18 cellular contexts compared by ENCODE assay signal in the genomic region with DNA sequence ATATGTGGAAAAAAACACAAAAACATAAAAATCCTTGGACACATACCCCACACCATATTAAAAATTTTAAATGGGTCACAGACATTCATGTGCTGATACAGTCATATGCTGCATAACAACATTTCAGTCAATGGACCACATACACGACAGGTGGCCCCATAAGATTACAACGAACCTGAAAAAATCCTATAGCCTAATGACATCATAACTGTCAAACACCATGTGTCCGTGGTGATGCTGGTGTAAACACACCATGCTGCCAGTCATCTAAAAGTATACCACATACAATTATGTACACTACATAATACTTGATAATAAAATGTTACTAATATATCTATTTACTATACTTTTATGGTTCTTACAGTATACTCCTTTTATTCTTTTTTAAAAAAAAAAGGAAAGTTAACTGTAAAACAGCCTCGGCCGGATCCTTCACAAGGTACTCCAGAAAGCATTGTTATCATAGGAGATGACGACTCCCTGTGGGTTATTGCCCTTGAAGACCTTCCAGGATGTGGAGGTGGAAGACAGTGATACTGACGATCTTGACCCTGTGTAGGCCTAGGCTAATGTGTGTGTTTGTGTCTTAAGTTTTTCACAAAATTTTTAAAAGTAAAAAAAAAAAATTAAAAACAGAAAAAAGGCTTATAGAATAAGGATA.
"Had no signal": no experiment of that assay in that cellular context is flagged by ENCODE, and none has a peak within 500 bp of the region (broad histone marks: within the 10 kb centered on the region; RNA-seq: fewer than 3 reads in every experiment).

No MANE protein-coding gene starts in this region.

- H3K9me3 ChIP-seq: colonic mucosa, heart left ventricle, left ventricle myocardium inferior, thyroid gland had no signal

- H3K36me3 ChIP-seq: colonic mucosa, heart left ventricle, left ventricle myocardium inferior, thyroid gland had no signal

- H3K9me3 Mint-ChIP-seq: activated CD4-positive, alpha-beta T cell treated with anti-CD3 and anti-CD28 coated beads, Interleukin-2, amount 10 ng/mL, durations not matched to agents 24 days and 14 days; activated CD8-positive, alpha-beta T cell treated with anti-CD3 and anti-CD28 coated beads for 36 hours; activated naive CD8-positive, alpha-beta T cell treated with anti-CD3 and anti-CD28 coated beads, Interleukin-2, amount 50 U/mL, for 24 hours; activated T-helper 2 cell treated with anti-CD3 and anti-CD28 coated beads, Interferon-gamma antibody, Interleukin-2, Interleukin-4, amounts not matched to agents 10 μg/mL and 5 μg/mL and 100 μg/mL, durations not matched to agents 14 hours and 24 hours and 36 hours had no signal

- H3K27ac ChIP-seq: colonic mucosa, left ventricle myocardium inferior, thyroid gland had no signal

- H3K4me3 Mint-ChIP-seq: activated CD4-positive, alpha-beta T cell treated with anti-CD3 and anti-CD28 coated beads, Interleukin-2, amount 10 ng/mL, durations not matched to agents 24 days and 14 days; activated CD8-positive, alpha-beta T cell treated with anti-CD3 and anti-CD28 coated beads for 36 hours; activated naive CD8-positive, alpha-beta T cell treated with anti-CD3 and anti-CD28 coated beads, Interleukin-2, amount 50 U/mL, for 24 hours had no signal

- H3K27ac Mint-ChIP-seq: activated CD4-positive, alpha-beta T cell treated with anti-CD3 and anti-CD28 coated beads, Interleukin-2, amount 10 ng/mL, durations not matched to agents 24 days and 14 days; activated CD8-positive, alpha-beta T cell treated with anti-CD3 and anti-CD28 coated beads for 36 hours; activated naive CD8-positive, alpha-beta T cell treated with anti-CD3 and anti-CD28 coated beads, Interleukin-2, amount 50 U/mL, for 24 hours; activated T-helper 2 cell treated with anti-CD3 and anti-CD28 coated beads, Interferon-gamma antibody, Interleukin-2, Interleukin-4, amounts not matched to agents 10 μg/mL and 5 μg/mL and 100 μg/mL, durations not matched to agents 14 hours and 24 hours and 36 hours; progenitor cell of endocrine pancreas had no signal

- DNase-seq: activated CD4-positive, alpha-beta T cell treated with anti-CD3 and anti-CD28 coated beads, Interleukin-2, amount 10 ng/mL, durations not matched to agents 24 days and 14 days; activated CD8-positive, alpha-beta T cell treated with anti-CD3 and anti-CD28 coated beads for 36 hours; activated naive CD4-positive, alpha-beta T cell treated with Interleukin-2 at 50 U/mL for 16 hours; activated naive CD8-positive, alpha-beta T cell treated with anti-CD3 and anti-CD28 coated beads, Interleukin-2, amount 50 U/mL, for 24 hours; activated T-cell treated with anti-CD3 and anti-CD28 coated beads, Interleukin-2, amount 50 U/mL, for 1 hour; anterior cingulate cortex; central memory CD4-positive, alpha-beta T cell; colonic mucosa; foreskin melanocyte; heart left ventricle; kidney glomerular epithelial cell; left ventricle myocardium inferior; stimulated activated CD4-positive, alpha-beta T cell treated with anti-CD3 and anti-CD28 coated beads, Interleukin-12 subunit alpha, Interleukin-12 subunit beta, amount 100 ng/mL, for 4 hours; stimulated activated CD4-positive, alpha-beta T cell treated with anti-CD3 and anti-CD28 coated beads, Interleukin-1b, Interleukin-23, amount 100 ng/mL, for 48 hours; stimulated activated naive CD4-positive, alpha-beta T cell treated with Interleukin-2 at 50 U/mL for 16 hours; thyroid gland had no signal

- H3K27me3 ChIP-seq: colonic mucosa, heart left ventricle, thyroid gland had no signal

- H3K27me3 Mint-ChIP-seq: activated CD8-positive, alpha-beta T cell treated with anti-CD3 and anti-CD28 coated beads for 36 hours; activated naive CD8-positive, alpha-beta T cell treated with anti-CD3 and anti-CD28 coated beads, Interleukin-2, amount 50 U/mL, for 24 hours; progenitor cell of endocrine pancreas had no signal

- H3K4me3 ChIP-seq: colonic mucosa, heart left ventricle, left ventricle myocardium inferior, thyroid gland had no signal

- ATAC-seq: activated CD8-positive, alpha-beta T cell treated with anti-CD3 and anti-CD28 coated beads for 36 hours; activated naive CD8-positive, alpha-beta T cell treated with anti-CD3 and anti-CD28 coated beads, Interleukin-2, amount 50 U/mL, for 24 hours; heart left ventricle had no signal
